Comparison of ENCODE assay signal across 14 cellular contexts in the genomic region with DNA sequence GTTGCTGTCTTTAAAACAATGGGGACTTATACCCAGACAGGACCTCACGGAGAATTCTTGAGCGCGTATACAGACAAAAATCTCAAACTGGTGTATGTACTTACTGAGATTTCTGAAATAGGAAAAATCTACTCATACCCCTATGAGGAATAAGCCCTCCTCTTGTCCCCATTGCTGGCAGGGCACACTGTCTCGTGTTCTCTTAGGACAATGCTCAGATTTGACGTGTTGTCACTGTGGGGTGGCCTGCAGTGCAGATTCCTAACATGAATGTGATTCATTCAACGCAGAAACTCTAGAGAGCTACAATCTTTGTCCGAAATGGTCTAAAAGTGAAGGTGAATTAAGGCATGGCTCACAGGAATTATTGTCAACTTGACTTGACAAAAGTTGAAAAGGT.
"Had no signal": no experiment of that assay in that cellular context is flagged by ENCODE, and none has a peak within 500 bp of the region (broad histone marks: within the 10 kb centered on the region; RNA-seq: fewer than 3 reads in every experiment).

No MANE protein-coding gene starts in this region.

- DNase-seq: activated CD4-positive, alpha-beta T cell treated with anti-CD3 and anti-CD28 coated beads for 1 hour; activated T-cell treated with anti-CD3 and anti-CD28 coated beads, Interleukin-2, amount 50 U/mL, for 1 hour; adrenal gland; effector memory CD4-positive, alpha-beta T cell; naive B cell; psoas muscle; stimulated activated CD4-positive, alpha-beta T cell treated with anti-CD3 and anti-CD28 coated beads, Interleukin-12 subunit alpha, Interleukin-12 subunit beta, amount 100 ng/mL, for 4 hours; stimulated activated CD4-positive, alpha-beta T cell treated with anti-CD3 and anti-CD28 coated beads, Interleukin-4, amount 100 ng/mL, for 4 hours; T-cell; transverse colon had no signal

- ATAC-seq: esophagus mucosa, psoas muscle, T-cell had no signal

- FAIRE-seq: colon, endothelial cell of umbilical vein, TTC549 had no signal
